ENCODE assay signal across 27 cellular contexts in genomic region chr14:101025656-101026055, GRCh38.
DNase-seq lines count a peak whose midpoint lies in the region; ATAC-seq, FAIRE-seq and TF ChIP-seq lines count a peak whose summit lies in the region.
"Had no signal": no experiment of that assay in that cellular context is flagged by ENCODE, and none has a peak within 500 bp of the region (broad histone marks: within the 10 kb centered on the region; RNA-seq: fewer than 3 reads in every experiment).

No MANE protein-coding gene starts in this region.

- FAIRE-seq in HepG2 (lab: Jason Lieb, UNC), result no peak
- FAIRE-seq: A204.1, GM12878, H1 had no signal

- H3K27ac ChIP-seq in right lobe of liver (no peak overlapping the region), HepG2 (ENCODE audit: extremely low read length, insufficient read depth, low read length) (no peak overlapping the region), uterus (no peak overlapping the region)
- H3K27ac ChIP-seq: BLaER1 treated with 17β-estradiol and CSF1 and Interleukin-3, amounts not matched to agents 10 nM and 100 nM; PC-9 had no signal

- no peaks in the 10 kb centered on the region for H3K9me3 ChIP-seq in right lobe of liver
- H3K9me3 ChIP-seq in HepG2 (ENCODE audit: low read length), result no peaks in the 10 kb centered on the region
- no peaks in the 10 kb centered on the region for H3K9me3 ChIP-seq in uterus

- no peaks in the 10 kb centered on the region for H3K4me1 ChIP-seq in right lobe of liver
- H3K4me1 ChIP-seq in HepG2 (ENCODE audit: insufficient read depth, low read length), result no peaks in the 10 kb centered on the region
- no peaks in the 10 kb centered on the region for H3K4me1 ChIP-seq in uterus
- H3K4me1 ChIP-seq: BLaER1 treated with 17β-estradiol and CSF1 and Interleukin-3, amounts not matched to agents 10 nM and 100 nM had no signal

- intact Hi-C loops in right lobe of liver (cut with DNase I), result no loop called here
- intact Hi-C loops in HepG2 (cut with micrococcal nuclease; ENCODE audit: unreplicated experiment), result no loop called here
- intact Hi-C loops in posterior vena cava (cut with DNase I), result no loop called here
- intact Hi-C loops in uterus (cut with DNase I; ENCODE audit: low total_unique reads), result no loop called here

- no peak overlapping the region for H3K4me2 ChIP-seq in HepG2 (ENCODE audit: low read depth, low read length)
- H3K4me2 ChIP-seq: BLaER1 treated with 17β-estradiol and CSF1 and Interleukin-3, amounts not matched to agents 10 nM and 100 nM; PC-9 had no signal

- H3K4me3 ChIP-seq in right lobe of liver (no peak overlapping the region), HepG2 (replicated peaks in 1 of 3; ENCODE audit: insufficient read depth in 1 of 3, low read depth in 2 of 3, low read length in 3 of 3) (no peak overlapping the region), uterus (no peak overlapping the region)
- H3K4me3 ChIP-seq: BLaER1 treated with 17β-estradiol and CSF1 and Interleukin-3, amounts not matched to agents 10 nM and 100 nM; GM12878; PC-9 had no signal

- H4K20me1 ChIP-seq in HepG2 (ENCODE audit: insufficient read depth, low read length), result peaks cover 4% of the 10 kb centered on the region; the same call in 1 of the 2 replicates
- H4K20me1 ChIP-seq: BLaER1 treated with 17β-estradiol and CSF1 and Interleukin-3, amounts not matched to agents 10 nM and 100 nM had no signal

- H2AFZ ChIP-seq in HepG2 (ENCODE audit: low read length), result no peak overlapping the region
- H2AFZ ChIP-seq: PC-9 had no signal

- TF ChIP-seq POLR2A in right lobe of liver (IDR thresholded peaks at IDR 0.05) (no peak), HepG2 (IDR thresholded peaks at IDR 0.05; ENCODE audit: insufficient read depth in 1 of 2, low read depth in 2 of 2, low read length in 2 of 2) (no peak), uterus (IDR thresholded peaks at IDR 0.05) (no peak)

- CTCF ChIA-PET in HepG2 (lab: Yijun Ruan, JAX; ENCODE audit: low intra/inter-chr PET ratio, low total read pairs), result no interaction called here

- DNase-seq in right lobe of liver (peak in 2 of 3 donors; percentile 9 to 20), HepG2 (ENCODE audit: low spot score) (no peak), islet precursor cell (peak; percentile 15), posterior vena cava (ENCODE audit: low spot score) (peak; percentile 52), uterus (peak; percentile 6 to 7), GM13976 (ENCODE audit: low spot score) (no peak)
- DNase-seq: CD4-positive, alpha-beta memory T cell; DMS 273 treated with DMSO at 0.1 percent for 48 hours; DMS79; EL; GDM1; HCEC 1CT; Karpas-422; NCI-H1092 treated with DMSO at 0.1 percent for 48 hours; NCI-H1436; NCI-H187; NCI-H446 treated with DMSO at 0.1 percent for 48 hours; NCI-H526 treated with DMSO at 0.1 percent for 48 hours; PC-9; RPMI8226; SHP77 had no signal

- no peaks in the 10 kb centered on the region for H3K36me3 ChIP-seq in right lobe of liver
- H3K36me3 ChIP-seq in HepG2 (replicated peaks in 1 of 2; ENCODE audit: control insufficient read depth in 1 of 2, insufficient read depth in 2 of 2, low read length in 2 of 2), result no peaks in the 10 kb centered on the region
- H3K36me3 ChIP-seq in uterus, result no peaks in the 10 kb centered on the region
- H3K36me3 ChIP-seq: BLaER1 treated with 17β-estradiol and CSF1 and Interleukin-3, amounts not matched to agents 10 nM and 100 nM had no signal

- in situ Hi-C loops in HepG2 (cut with HindIII; ENCODE audit: extremely low pct_ligation_motif_present, low pct_unique_long_range_greater_than_20kb) (no loop called here), GM13976 (cut with MboI; ENCODE audit: low sequenced_read_pairs, unreplicated experiment) (no loop called here)

- ATAC-seq in right lobe of liver, result no peak
- ATAC-seq in HepG2, result no peak
- no peak for ATAC-seq in HG03139 (IDR thresholded peaks at IDR 0.05; ENCODE audit: unreplicated experiment)
- ATAC-seq in GM21526 (IDR thresholded peaks at IDR 0.05; ENCODE audit: low FRiP score, unreplicated experiment), result no peak
- ATAC-seq: GM12878 had no signal

- H3K79me2 ChIP-seq in HepG2 (ENCODE audit: insufficient read depth, low read length), result no peaks in the 10 kb centered on the region

- TF ChIP-seq CTCF in right lobe of liver (IDR thresholded peaks at IDR 0.05), result no peak
- no peak for TF ChIP-seq CTCF in HepG2 (CRISPR knock-in tag; IDR thresholded peaks at IDR 0.05)
- TF ChIP-seq CTCF in uterus (IDR thresholded peaks at IDR 0.05), result no peak
- no peak for TF ChIP-seq CTCF in GM13976 (IDR thresholded peaks at IDR 0.05; ENCODE audit: borderline replicate concordance, control extremely low read depth, extremely low read depth, insufficient read depth, missing control alignments)

- no TSS peak for BruUV-seq in HepG2 (replicated peaks; lab: Mats Ljungman, UMichigan)

- no peak for TF ChIP-seq EP300 in HepG2 (IDR thresholded peaks at IDR 0.05; ENCODE audit: low read depth in 2 of 2, low read length in 2 of 2)
- no peak for TF ChIP-seq EP300 in HepG2 (CRISPR knock-in tag; IDR thresholded peaks at IDR 0.05; ENCODE audit: borderline replicate concordance)

- TF ChIP-seq RAD21 in HepG2 (CRISPR knock-in tag; IDR thresholded peaks at IDR 0.05), result no peak

- POLR2A ChIA-PET in HepG2 (lab: Yijun Ruan, JAX), result no interaction called here

- no peak overlapping the region for H3K9ac ChIP-seq in HepG2 (ENCODE audit: insufficient read depth, low read depth, low read length)
- H3K9ac ChIP-seq: BLaER1 treated with 17β-estradiol and CSF1 and Interleukin-3, amounts not matched to agents 10 nM and 100 nM had no signal

- H3K27me3 ChIP-seq in right lobe of liver (no peaks in the 10 kb centered on the region), HepG2 (ENCODE audit: control insufficient read depth in 1 of 2, insufficient read depth in 2 of 2, low read length in 2 of 2) (peaks cover 11 to 98% of the 10 kb centered on the region in 2 experiments), uterus (no peaks in the 10 kb centered on the region)
- H3K27me3 ChIP-seq: BLaER1 treated with 17β-estradiol and CSF1 and Interleukin-3, amounts not matched to agents 10 nM and 100 nM had no signal

- 82% methylated on average over 14 of the region's 19 CpGs for WGBS in right lobe of liver (ENCODE audit: insufficient coverage, low coverage, low lambda C conversion rate, missing lambda C conversion rate)
- 32% methylated on average over 5 of the region's 19 CpGs for WGBS in HepG2 (ENCODE audit: low lambda C conversion rate)

TF ChIP-seq in HepG2, 621 proteins besides CTCF, POLR2A, EP300 and RAD21 (continues in another document):
- TF ChIP-seq, protein P1, sequence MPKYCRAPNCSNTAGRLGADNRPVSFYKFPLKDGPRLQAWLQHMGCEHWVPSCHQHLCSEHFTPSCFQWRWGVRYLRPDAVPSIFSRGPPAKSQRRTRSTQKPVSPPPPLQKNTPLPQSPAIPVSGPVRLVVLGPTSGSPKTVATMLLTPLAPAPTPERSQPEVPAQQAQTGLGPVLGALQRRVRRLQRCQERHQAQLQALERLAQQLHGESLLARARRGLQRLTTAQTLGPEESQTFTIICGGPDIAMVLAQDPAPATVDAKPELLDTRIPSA (CRISPR knock-in tag; IDR thresholded peaks at IDR 0.05; ENCODE audit: borderline replicate concordance), result no peak
- TF ChIP-seq DNMT3B (CRISPR knock-in tag; conservative IDR thresholded peaks at IDR 0.05) (no peak), ZNF18 (CRISPR knock-in tag; IDR thresholded peaks at IDR 0.05; ENCODE audit: insufficient replicate concordance) (no peak), SMAD1 (CRISPR knock-in tag; IDR thresholded peaks at IDR 0.05; ENCODE audit: borderline replicate concordance, low read depth) (no peak), AGO2 (optimal IDR thresholded peaks at IDR 0.05; ENCODE audit: low read depth, low read length) (no peak), ZNF788 (CRISPR knock-in tag; IDR thresholded peaks at IDR 0.05; ENCODE audit: borderline replicate concordance) (no peak), HMGA1 (CRISPR knock-in tag; conservative IDR thresholded peaks at IDR 0.05) (no peak), KDM5B (CRISPR knock-in tag; IDR thresholded peaks at IDR 0.05; ENCODE audit: borderline replicate concordance) (no peak), MXI1 (IDR thresholded peaks at IDR 0.05; ENCODE audit: borderline replicate concordance, low read depth, low read length) (no peak), SRY (CRISPR knock-in tag; IDR thresholded peaks at IDR 0.05) (no peak), DPF2 (CRISPR knock-in tag; IDR thresholded peaks at IDR 0.05; ENCODE audit: borderline replicate concordance, low read depth) (no peak), PCBP2 (optimal IDR thresholded peaks at IDR 0.05; ENCODE audit: low read depth, low read length, poor library complexity, severe bottlenecking) (no peak)
- TF ChIP-seq, protein P2, sequence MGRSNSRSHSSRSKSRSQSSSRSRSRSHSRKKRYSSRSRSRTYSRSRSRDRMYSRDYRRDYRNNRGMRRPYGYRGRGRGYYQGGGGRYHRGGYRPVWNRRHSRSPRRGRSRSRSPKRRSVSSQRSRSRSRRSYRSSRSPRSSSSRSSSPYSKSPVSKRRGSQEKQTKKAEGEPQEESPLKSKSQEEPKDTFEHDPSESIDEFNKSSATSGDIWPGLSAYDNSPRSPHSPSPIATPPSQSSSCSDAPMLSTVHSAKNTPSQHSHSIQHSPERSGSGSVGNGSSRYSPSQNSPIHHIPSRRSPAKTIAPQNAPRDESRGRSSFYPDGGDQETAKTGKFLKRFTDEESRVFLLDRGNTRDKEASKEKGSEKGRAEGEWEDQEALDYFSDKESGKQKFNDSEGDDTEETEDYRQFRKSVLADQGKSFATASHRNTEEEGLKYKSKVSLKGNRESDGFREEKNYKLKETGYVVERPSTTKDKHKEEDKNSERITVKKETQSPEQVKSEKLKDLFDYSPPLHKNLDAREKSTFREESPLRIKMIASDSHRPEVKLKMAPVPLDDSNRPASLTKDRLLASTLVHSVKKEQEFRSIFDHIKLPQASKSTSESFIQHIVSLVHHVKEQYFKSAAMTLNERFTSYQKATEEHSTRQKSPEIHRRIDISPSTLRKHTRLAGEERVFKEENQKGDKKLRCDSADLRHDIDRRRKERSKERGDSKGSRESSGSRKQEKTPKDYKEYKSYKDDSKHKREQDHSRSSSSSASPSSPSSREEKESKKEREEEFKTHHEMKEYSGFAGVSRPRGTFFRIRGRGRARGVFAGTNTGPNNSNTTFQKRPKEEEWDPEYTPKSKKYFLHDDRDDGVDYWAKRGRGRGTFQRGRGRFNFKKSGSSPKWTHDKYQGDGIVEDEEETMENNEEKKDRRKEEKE (IDR thresholded peaks at IDR 0.05), result no peak

Comparison
In these comparisons a context has a peak if more than half of its experiments do, and no peak if none do; other contexts are left out.
1. DNase-seq: peak in right lobe of liver (2 of 3), islet precursor cell (single experiment), posterior vena cava (single experiment) and uterus (2 of 2); none in HepG2 (single experiment) and GM13976 (single experiment).